Comparison of ENCODE assay signal across 11 cellular contexts in the genomic region with DNA sequence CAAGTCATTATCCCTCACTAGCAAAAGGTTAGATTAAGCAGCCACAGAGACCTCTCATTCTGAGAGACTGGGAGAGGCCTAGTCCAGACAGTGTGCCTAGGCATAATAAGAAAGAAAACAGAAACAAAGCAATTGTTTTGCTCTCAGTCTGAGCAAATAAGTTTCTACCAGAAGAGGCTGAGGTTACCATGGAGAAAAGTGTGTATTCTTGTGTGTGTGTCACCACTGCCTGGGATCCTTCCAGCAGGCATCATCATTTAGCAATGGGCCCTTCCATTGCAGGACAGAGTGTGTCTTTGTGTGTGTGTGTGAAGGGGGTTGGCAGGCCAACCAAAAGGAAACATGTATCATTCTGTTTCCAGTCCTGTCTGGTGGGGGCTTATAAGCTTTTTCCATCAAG. TPM values are rescaled to one million over a fixed set of nuclear protein-coding genes. Genes with fewer than 3 reads are reported as not detected.
A peak's percentile ranks its signal among the peaks of the same experiment; 100 is the strongest.
DNase-seq lines count a peak whose midpoint lies in the region; ATAC-seq and TF ChIP-seq lines count a peak whose summit lies in the region.
"Had no signal": no experiment of that assay in that cellular context is flagged by ENCODE, and none has a peak within 500 bp of the region (broad histone marks: within the 10 kb centered on the region; RNA-seq: fewer than 3 reads in every experiment).

No MANE protein-coding gene starts in this region.

- H3K4me3 ChIP-seq in adipocyte (ENCODE audit: low read length) (no peak overlapping the region), foreskin fibroblast (ENCODE audit: low read depth in 1 of 2, low read length in 2 of 2) (no peak overlapping the region)
- H3K4me3 ChIP-seq: PC-9 had no signal

- H3K4me1 ChIP-seq in adipocyte (ENCODE audit: control insufficient read depth, insufficient read depth, low read length) = no peaks in the 10 kb centered on the region

- no peaks in the 10 kb centered on the region for H3K36me3 ChIP-seq in adipocyte (ENCODE audit: control insufficient read depth, insufficient read depth, low read length, severe bottlenecking)
- H3K36me3 ChIP-seq: neutrophil had no signal

- H3K9ac ChIP-seq in adipocyte (ENCODE audit: low read length) = no peak overlapping the region

- peaks cover 11% of the 10 kb centered on the region for H3K27me3 ChIP-seq in adipocyte (replicated peaks; ENCODE audit: control insufficient read depth, insufficient read depth, low read length)

- no peaks in the 10 kb centered on the region for H3K9me3 ChIP-seq in adipocyte (ENCODE audit: control insufficient read depth, low read length)
- H3K9me3 ChIP-seq: neutrophil had no signal

- DNase-seq in GM19240 (ENCODE audit: insufficient read length, low spot score) (peak; percentile 38), adipocyte (ENCODE audit: low read depth) (peak; percentile 57), foreskin fibroblast (peak; percentile 5 to 39), renal cortical epithelial cell (ENCODE audit: low read depth) (peak; percentile 60)
- DNase-seq: DMS79 treated with DMSO at 0.1 percent for 48 hours, PC-9, trophoblast cell had no signal

- TF ChIP-seq CTCF in foreskin fibroblast (IDR thresholded peaks at IDR 0.05; ENCODE audit: low read depth, low read length) = no peak

- ATAC-seq in HG03565 (IDR thresholded peaks at IDR 0.05; ENCODE audit: unreplicated experiment) (no peak), HG02970 (IDR thresholded peaks at IDR 0.05; ENCODE audit: low FRiP score, unreplicated experiment) (no peak), HG03097 (IDR thresholded peaks at IDR 0.05; ENCODE audit: low FRiP score, unreplicated experiment) (no peak)

RNA-seq across cellular contexts. Expression of a gene that starts 3.7 kb away (rescaled TPM):
- 0.17 and 0.50 TPM in 2 replicates for total RNA-seq in renal cortical epithelial cell
- total RNA-seq: PC-9 had no signal

RNA-seq across cellular contexts. Expression of a gene that starts 8.6 kb away (rescaled TPM):
- 1.2 and 33.0 TPM in 2 replicates for total RNA-seq in renal cortical epithelial cell
- total RNA-seq: PC-9 had no signal

RNA-seq across cellular contexts. Expression of a gene that starts 11.3 kb away (rescaled TPM):
- not detected in 2 replicates for total RNA-seq in renal cortical epithelial cell
- total RNA-seq: PC-9 had no signal

RNA-seq across cellular contexts. Expression of a gene that starts 15.5 kb away (rescaled TPM):
- total RNA-seq in renal cortical epithelial cell = not detected in 2 replicates
- total RNA-seq: PC-9 had no signal

RNA-seq across cellular contexts. Expression of a gene that starts 40.1 kb away (rescaled TPM):
- 60.8 and 80.0 TPM in 2 replicates for total RNA-seq in renal cortical epithelial cell
